Comparison of ENCODE assay signal across 9 cellular contexts in genomic region chr14:27528328-27528727, GRCh38.
A peak's percentile ranks its signal among the peaks of the same experiment; 100 is the strongest.
DNase-seq lines count a peak whose midpoint lies in the region; ATAC-seq, FAIRE-seq and TF ChIP-seq lines count a peak whose summit lies in the region.
"Had no signal": no experiment of that assay in that cellular context is flagged by ENCODE, and none has a peak within 500 bp of the region (broad histone marks: within the 10 kb centered on the region; RNA-seq: fewer than 3 reads in every experiment).

No MANE protein-coding gene starts in this region.

- no peak for DNase-seq in D721Med (ENCODE audit: insufficient read length, low spot score)
- peak; percentile 38 for DNase-seq in NCI-H1048 (lab: John Stamatoyannopoulos, UW)
- peak; percentile 84 for DNase-seq in SK-MEL-5 (ENCODE audit: low read depth, low spot score)
- peak; percentile 57 for DNase-seq in iPS-NIHi11 (ENCODE audit: low spot score)
- no peak for DNase-seq in activated CD8-positive, alpha-beta memory T cell treated with anti-CD3 and anti-CD28 coated beads, Interleukin-2, amount 10 ng/mL, durations not matched to agents 7 days and 5 days
- DNase-seq in mesenteric fat pad (ENCODE audit: low spot score): no peak

- H3K4me1 Mint-ChIP-seq in activated CD8-positive, alpha-beta memory T cell treated with anti-CD3 and anti-CD28 coated beads, Interleukin-2, amount 10 ng/mL, durations not matched to agents 7 days and 5 days: no peaks in the 10 kb centered on the region

- peak; percentile 86 for FAIRE-seq in D721Med (lab: Jason Lieb, UNC)
- FAIRE-seq: frontal cortex had no signal

- peaks cover 1% of the 10 kb centered on the region for H3K36me3 Mint-ChIP-seq in activated CD8-positive, alpha-beta memory T cell treated with anti-CD3 and anti-CD28 coated beads, Interleukin-2, amount 10 ng/mL, durations not matched to agents 7 days and 5 days

- no peak overlapping the region for H3K4me3 Mint-ChIP-seq in activated CD8-positive, alpha-beta memory T cell treated with anti-CD3 and anti-CD28 coated beads, Interleukin-2, amount 10 ng/mL, durations not matched to agents 7 days and 5 days

- TF ChIP-seq CTCF in D721Med (IDR thresholded peaks at IDR 0.05; ENCODE audit: insufficient read depth, missing control alignments): peak; percentile 22

- no peak overlapping the region for H3K27ac Mint-ChIP-seq in activated CD8-positive, alpha-beta memory T cell treated with anti-CD3 and anti-CD28 coated beads, Interleukin-2, amount 10 ng/mL, durations not matched to agents 7 days and 5 days

- H3K9me3 Mint-ChIP-seq in activated CD8-positive, alpha-beta memory T cell treated with anti-CD3 and anti-CD28 coated beads, Interleukin-2, amount 10 ng/mL, durations not matched to agents 7 days and 5 days (ENCODE audit: low read depth): peaks cover 12% of the 10 kb centered on the region

- CTCF ChIA-PET in activated CD8-positive, alpha-beta memory T cell treated with anti-CD3 and anti-CD28 coated beads, Interleukin-2, amount 10 ng/mL, durations not matched to agents 7 days and 5 days (lab: Charles Lee): no interaction called here

- in situ Hi-C loops in SK-MEL-5 (cut with HindIII; ENCODE audit: low pct_unique_long_range_greater_than_20kb, low sequenced_read_pairs): no loop called here

- H3K27me3 Mint-ChIP-seq in activated CD8-positive, alpha-beta memory T cell treated with anti-CD3 and anti-CD28 coated beads, Interleukin-2, amount 10 ng/mL, durations not matched to agents 7 days and 5 days: no peaks in the 10 kb centered on the region

- ATAC-seq in HG03469 (IDR thresholded peaks at IDR 0.05; ENCODE audit: unreplicated experiment): no peak
- no peak for ATAC-seq in activated CD8-positive, alpha-beta memory T cell treated with anti-CD3 and anti-CD28 coated beads, Interleukin-2, amount 10 ng/mL, durations not matched to agents 7 days and 5 days
- ATAC-seq in GM18517 (IDR thresholded peaks at IDR 0.05; ENCODE audit: unreplicated experiment): no peak

Comparison
In these comparisons a context has a peak if more than half of its experiments do, and no peak if none do; other contexts are left out.
1. DNase-seq: peak in NCI-H1048 (single experiment), SK-MEL-5 (single experiment) and iPS-NIHi11 (single experiment); none in D721Med (single experiment), activated CD8-positive, alpha-beta memory T cell treated with anti-CD3 and anti-CD28 coated beads, Interleukin-2, amount 10 ng/mL, durations not matched to agents 7 days and 5 days (single experiment) and mesenteric fat pad (single experiment).